In genomic region chr12:52278931-52279682, GRCh38 we compare ENCODE assay signal across 1 cellular context.
TF ChIP-seq lines count a peak whose summit lies in the region.

No MANE protein-coding gene starts in this region.

TF ChIP-seq in GM23338, 12 proteins besides CTCF, POLR2A, EP300 and RAD21 (continued from another document):
- TF ChIP-seq ETS1 (IDR thresholded peaks at IDR 0.05) (no peak), ZNF331 (CRISPR knock-in tag; IDR thresholded peaks at IDR 0.05; ENCODE audit: low read depth) (no peak), CREB1 (CRISPR knock-in tag; IDR thresholded peaks at IDR 0.05; ENCODE audit: low read depth) (no peak)
